Comparison of ENCODE assay signal across 20 cellular contexts in genomic region chr22:27270818-27271510, GRCh38.
A peak's percentile ranks its signal among the peaks of the same experiment; 100 is the strongest.
DNase-seq lines count a peak whose midpoint lies in the region; ATAC-seq and TF ChIP-seq lines count a peak whose summit lies in the region.
"Had no signal": no experiment of that assay in that cellular context is flagged by ENCODE, and none has a peak within 500 bp of the region (broad histone marks: within the 10 kb centered on the region; RNA-seq: fewer than 3 reads in every experiment).

No MANE protein-coding gene starts in this region.

- H3K4me1 ChIP-seq in left lung = no peaks in the 10 kb centered on the region
- H3K4me1 ChIP-seq: tibial nerve had no signal

- no peaks in the 10 kb centered on the region for H3K36me3 ChIP-seq in left lung
- H3K36me3 ChIP-seq: tibial nerve had no signal

- H3K27ac ChIP-seq in left lung = no peak overlapping the region
- H3K27ac ChIP-seq: hepatocyte, tibial nerve had no signal

- ATAC-seq in activated CD8-positive, alpha-beta T cell treated with anti-CD3 and anti-CD28 coated beads for 36 hours = no peak
- ATAC-seq in left lung (no peak), GM19467 (IDR thresholded peaks at IDR 0.05; ENCODE audit: unreplicated experiment) (no peak), HG02870 (IDR thresholded peaks at IDR 0.05; ENCODE audit: unreplicated experiment) (no peak)
- ATAC-seq: activated CD8-positive, alpha-beta memory T cell treated with anti-CD3 and anti-CD28 coated beads, Interleukin-2, amount 10 ng/mL, durations not matched to agents 7 days and 5 days; stimulated activated naive CD8-positive, alpha-beta T cell treated with anti-CD3 and anti-CD28 coated beads, Interleukin-15, Interleukin-2, amounts not matched to agents 100 U/mL and 50 U/mL, for 24 hours had no signal

- no peak overlapping the region for H3K4me3 Mint-ChIP-seq in activated CD8-positive, alpha-beta T cell treated with anti-CD3 and anti-CD28 coated beads for 36 hours
- H3K4me3 Mint-ChIP-seq: activated CD8-positive, alpha-beta memory T cell treated with anti-CD3 and anti-CD28 coated beads, Interleukin-2, amount 10 ng/mL, durations not matched to agents 7 days and 5 days; activated naive CD4-positive, alpha-beta T cell treated with anti-CD3 and anti-CD28 coated beads, Interleukin-2, amount 50 U/mL, for 24 hours; activated T-helper 1 cell treated with anti-CD3 and anti-CD28 coated beads, Interleukin-12 subunit alpha, Interleukin-12 subunit beta, Interleukin-2, Interleukin-4 antibody, amounts not matched to agents 30 ng/mL and 10 ng/mL and 1 ng/mL, durations not matched to agents 14 hours and 24 hours and 36 hours; CD4-positive, alpha-beta memory T cell had no signal

- H3K4me1 Mint-ChIP-seq in activated CD8-positive, alpha-beta T cell treated with anti-CD3 and anti-CD28 coated beads for 36 hours (ENCODE audit: low read depth) = no peaks in the 10 kb centered on the region
- H3K4me1 Mint-ChIP-seq: activated CD8-positive, alpha-beta memory T cell treated with anti-CD3 and anti-CD28 coated beads, Interleukin-2, amount 10 ng/mL, durations not matched to agents 7 days and 5 days; activated naive CD4-positive, alpha-beta T cell treated with anti-CD3 and anti-CD28 coated beads, Interleukin-2, amount 50 U/mL, for 24 hours; CD4-positive, alpha-beta memory T cell had no signal

- POLR2A ChIA-PET in activated CD8-positive, alpha-beta T cell treated with anti-CD3 and anti-CD28 coated beads for 36 hours (lab: Charles Lee) = no interaction called here

- CTCF ChIA-PET in activated CD8-positive, alpha-beta T cell treated with anti-CD3 and anti-CD28 coated beads for 36 hours (lab: Charles Lee) = no interaction called here

- H3K4me3 ChIP-seq in left lung = no peak overlapping the region
- H3K4me3 ChIP-seq: hepatocyte, tibial nerve had no signal

- TF ChIP-seq CTCF in activated CD8-positive, alpha-beta T cell treated with anti-CD3 and anti-CD28 coated beads for 36 hours (IDR thresholded peaks at IDR 0.05) = no peak
- no peak for TF ChIP-seq CTCF in left lung (IDR thresholded peaks at IDR 0.05)

- H3K36me3 Mint-ChIP-seq in activated CD8-positive, alpha-beta T cell treated with anti-CD3 and anti-CD28 coated beads for 36 hours (ENCODE audit: low read depth) = no peaks in the 10 kb centered on the region
- H3K36me3 Mint-ChIP-seq: activated CD8-positive, alpha-beta memory T cell treated with anti-CD3 and anti-CD28 coated beads, Interleukin-2, amount 10 ng/mL, durations not matched to agents 7 days and 5 days; activated naive CD4-positive, alpha-beta T cell treated with anti-CD3 and anti-CD28 coated beads, Interleukin-2, amount 50 U/mL, for 24 hours; CD4-positive, alpha-beta memory T cell had no signal

- no peaks in the 10 kb centered on the region for H3K9me3 Mint-ChIP-seq in activated CD8-positive, alpha-beta T cell treated with anti-CD3 and anti-CD28 coated beads for 36 hours
- H3K9me3 Mint-ChIP-seq: activated naive CD4-positive, alpha-beta T cell treated with anti-CD3 and anti-CD28 coated beads, Interleukin-2, amount 50 U/mL, for 24 hours; activated T-helper 1 cell treated with anti-CD3 and anti-CD28 coated beads, Interleukin-12 subunit alpha, Interleukin-12 subunit beta, Interleukin-2, Interleukin-4 antibody, amounts not matched to agents 30 ng/mL and 10 ng/mL and 1 ng/mL, durations not matched to agents 14 hours and 24 hours and 36 hours had no signal

- H3K9me3 ChIP-seq in left lung = no peaks in the 10 kb centered on the region
- H3K9me3 ChIP-seq: tibial nerve had no signal

- peaks cover 0 to 38% of the 10 kb centered on the region in 2 donors for H3K27me3 ChIP-seq in left lung

- no peak overlapping the region for H3K27ac Mint-ChIP-seq in activated CD8-positive, alpha-beta T cell treated with anti-CD3 and anti-CD28 coated beads for 36 hours
- H3K27ac Mint-ChIP-seq: activated CD8-positive, alpha-beta memory T cell treated with anti-CD3 and anti-CD28 coated beads, Interleukin-2, amount 10 ng/mL, durations not matched to agents 7 days and 5 days; activated naive CD4-positive, alpha-beta T cell treated with anti-CD3 and anti-CD28 coated beads, Interleukin-2, amount 50 U/mL, for 24 hours; activated T-helper 1 cell treated with anti-CD3 and anti-CD28 coated beads, Interleukin-12 subunit alpha, Interleukin-12 subunit beta, Interleukin-2, Interleukin-4 antibody, amounts not matched to agents 30 ng/mL and 10 ng/mL and 1 ng/mL, durations not matched to agents 14 hours and 24 hours and 36 hours; CD4-positive, alpha-beta memory T cell had no signal

- peaks cover 8% of the 10 kb centered on the region for H3K27me3 Mint-ChIP-seq in activated CD8-positive, alpha-beta T cell treated with anti-CD3 and anti-CD28 coated beads for 36 hours
- H3K27me3 Mint-ChIP-seq: activated CD8-positive, alpha-beta memory T cell treated with anti-CD3 and anti-CD28 coated beads, Interleukin-2, amount 10 ng/mL, durations not matched to agents 7 days and 5 days had no signal

- DNase-seq in NCI-H1694 (lab: John Stamatoyannopoulos, UW) = peak; percentile 47
- DNase-seq in anterior cingulate cortex (lab: John Stamatoyannopoulos, UW) = peak in 33 of 58 donors; percentile 1 to 76 (median 23)
- peak; percentile 80 for DNase-seq in cardiac septum (ENCODE audit: low spot score)
- peak in 29 of 56 donors; percentile 6 to 72 (median 35) for DNase-seq in nucleus accumbens (lab: John Stamatoyannopoulos, UW)
- DNase-seq in activated CD8-positive, alpha-beta T cell treated with anti-CD3 and anti-CD28 coated beads for 36 hours = no peak
- no peak for DNase-seq in left lung
- DNase-seq: activated CD4-positive, alpha-beta T cell treated with anti-CD3 and anti-CD28 coated beads for 48 hours; activated CD8-positive, alpha-beta memory T cell treated with anti-CD3 and anti-CD28 coated beads, Interleukin-2, amount 10 ng/mL, durations not matched to agents 7 days and 5 days; CD4-positive, alpha-beta memory T cell; Kasumi-1; NCI-H1930; NCI-H510A treated with DMSO at 0.1 percent for 48 hours; SHP77; stimulated activated naive CD8-positive, alpha-beta T cell treated with anti-CD3 and anti-CD28 coated beads, Interleukin-15, Interleukin-2, amounts not matched to agents 100 U/mL and 50 U/mL, for 24 hours had no signal

- intact Hi-C loops in cardiac septum (cut with DNase I) = no loop called here
- intact Hi-C loops in activated CD8-positive, alpha-beta T cell treated with anti-CD3 and anti-CD28 coated beads for 36 hours (cut with micrococcal nuclease) = no loop called here
- intact Hi-C loops in left lung (cut with DNase I) = no loop called here

Comparison
In these comparisons a context has a peak if more than half of its experiments do, and no peak if none do; other contexts are left out.
1. DNase-seq: peak in NCI-H1694 (single experiment), anterior cingulate cortex (33 of 58), cardiac septum (single experiment) and nucleus accumbens (29 of 56); none in activated CD8-positive, alpha-beta T cell treated with anti-CD3 and anti-CD28 coated beads for 36 hours (single experiment) and left lung (0 of 2).